In genomic region chr20:58745391-58745790, GRCh38 we compare ENCODE assay signal across 18 cellular contexts. TPM values are rescaled to one million over a fixed set of nuclear protein-coding genes. Genes with fewer than 3 reads are reported as not detected.
DNase-seq lines count a peak whose midpoint lies in the region; ATAC-seq and TF ChIP-seq lines count a peak whose summit lies in the region.
"Had no signal": no experiment of that assay in that cellular context is flagged by ENCODE, and none has a peak within 500 bp of the region (broad histone marks: within the 10 kb centered on the region; RNA-seq: fewer than 3 reads in every experiment).

No MANE protein-coding gene starts in this region.

- POLR2A ChIA-PET in IMR-90 (lab: Charles Lee; ENCODE audit: unreplicated experiment), result no interaction called here

- H3K36me3 Mint-ChIP-seq in activated naive CD8-positive, alpha-beta T cell treated with anti-CD3 and anti-CD28 coated beads for 36 hours, result no peaks in the 10 kb centered on the region
- no peaks in the 10 kb centered on the region for H3K36me3 Mint-ChIP-seq in activated naive CD8-positive, alpha-beta T cell treated with anti-CD3 and anti-CD28 coated beads, Interleukin-2, amount 50 U/mL, for 24 hours (ENCODE audit: low read depth)

- H3K56ac ChIP-seq in IMR-90 (ENCODE audit: extremely low read depth, insufficient read depth, low read length), result no peak overlapping the region

- H3K9me3 Mint-ChIP-seq in activated naive CD8-positive, alpha-beta T cell treated with anti-CD3 and anti-CD28 coated beads for 36 hours, result no peaks in the 10 kb centered on the region
- no peaks in the 10 kb centered on the region for H3K9me3 Mint-ChIP-seq in activated naive CD8-positive, alpha-beta T cell treated with anti-CD3 and anti-CD28 coated beads, Interleukin-2, amount 50 U/mL, for 24 hours
- H3K9me3 Mint-ChIP-seq: CD4-positive, alpha-beta T cell had no signal

- in situ Hi-C loops in IMR-90 (cut with MboI; ENCODE audit: low sequenced_read_pairs), result no loop called here

- no peak overlapping the region for H3K4ac ChIP-seq in IMR-90 (ENCODE audit: low read depth, low read length)

- no peak overlapping the region for H2AK5ac ChIP-seq in IMR-90 (ENCODE audit: low read depth, low read length)

- H3K27ac Mint-ChIP-seq in activated naive CD8-positive, alpha-beta T cell treated with anti-CD3 and anti-CD28 coated beads for 36 hours, result peak overlapping the region; percentile 39
- no peak overlapping the region for H3K27ac Mint-ChIP-seq in activated naive CD8-positive, alpha-beta T cell treated with anti-CD3 and anti-CD28 coated beads, Interleukin-2, amount 50 U/mL, for 24 hours
- H3K27ac Mint-ChIP-seq: CD4-positive, alpha-beta T cell; H9 had no signal

- H2BK5ac ChIP-seq in IMR-90 (ENCODE audit: low read depth, low read length, poor library complexity, severe bottlenecking), result no peak overlapping the region

- no peak for TF ChIP-seq CTCF in IMR-90 (conservative IDR thresholded peaks at IDR 0.05; ENCODE audit: low read depth, low read length)
- TF ChIP-seq CTCF in lower lobe of right lung (IDR thresholded peaks at IDR 0.05), result no peak

- no peak overlapping the region for H3K23ac ChIP-seq in IMR-90 (ENCODE audit: low read depth, low read length)

- no peaks in the 10 kb centered on the region; the same call in 1 of the 2 replicates for H3K9me1 ChIP-seq in IMR-90 (ENCODE audit: insufficient read depth, low read length)

- ATAC-seq in activated naive CD8-positive, alpha-beta T cell treated with anti-CD3 and anti-CD28 coated beads, Interleukin-2, amount 50 U/mL, for 24 hours, result no peak
- ATAC-seq in IMR-90 (ENCODE audit: low read depth) (no peak), left lobe of liver (no peak), lower lobe of right lung (no peak)
- ATAC-seq: GM12878 had no signal

- DNase-seq in activated naive CD8-positive, alpha-beta T cell treated with anti-CD3 and anti-CD28 coated beads for 36 hours, result no peak
- no peak for DNase-seq in activated naive CD8-positive, alpha-beta T cell treated with anti-CD3 and anti-CD28 coated beads, Interleukin-2, amount 50 U/mL, for 24 hours
- DNase-seq in IMR-90 (no peak), left lobe of liver (ENCODE audit: low spot score) (peak; percentile 32), lower lobe of right lung (no peak), Ammon's horn (ENCODE audit: low spot score) (no peak), NCI-H526 treated with DMSO at 0.1 percent for 48 hours (lab: John Stamatoyannopoulos, UW) (no peak)
- DNase-seq: ACHN, Calu3, DMS 273 treated with DMSO at 0.1 percent for 48 hours, DMS53, DND-41, EL, GOT3, H9 had no signal

- H3K14ac ChIP-seq in IMR-90 (replicated peaks; ENCODE audit: low read depth, low read length), result no peak overlapping the region

- no peak for TF ChIP-seq RAD21 in IMR-90 (IDR thresholded peaks at IDR 0.05; ENCODE audit: low read length)

- no peak overlapping the region for H3K4me3 Mint-ChIP-seq in activated naive CD8-positive, alpha-beta T cell treated with anti-CD3 and anti-CD28 coated beads for 36 hours
- H3K4me3 Mint-ChIP-seq in activated naive CD8-positive, alpha-beta T cell treated with anti-CD3 and anti-CD28 coated beads, Interleukin-2, amount 50 U/mL, for 24 hours, result no peak overlapping the region
- H3K4me3 Mint-ChIP-seq: CD4-positive, alpha-beta T cell; H9 had no signal

- no peak overlapping the region for H4K91ac ChIP-seq in IMR-90 (ENCODE audit: insufficient read depth, low read depth, low read length)

- no peak overlapping the region for H3K18ac ChIP-seq in IMR-90 (ENCODE audit: low read depth, low read length)

- H3K9me3 ChIP-seq in IMR-90 (ENCODE audit: control insufficient read depth, insufficient read depth, low read length) (no peaks in the 10 kb centered on the region), lower lobe of right lung (no peaks in the 10 kb centered on the region)

- TF ChIP-seq POLR2A in IMR-90 (IDR thresholded peaks at IDR 0.05; ENCODE audit: low read depth, low read length), result no peak

- H2BK20ac ChIP-seq in IMR-90 (ENCODE audit: low read depth, low read length), result no peak overlapping the region

- H3K27me3 ChIP-seq in IMR-90 (ENCODE audit: control insufficient read depth, insufficient read depth, low read length) (peaks cover 47% of the 10 kb centered on the region), lower lobe of right lung (ENCODE audit: low read depth) (peaks cover 10% of the 10 kb centered on the region)

- H4K20me1 ChIP-seq in IMR-90 (ENCODE audit: insufficient read depth, low read length), result no peaks in the 10 kb centered on the region

- intact Hi-C loops in IMR-90 (cut with micrococcal nuclease) (no loop called here), lower lobe of right lung (cut with DNase I) (no loop called here)

- H3K4me3 ChIP-seq in IMR-90 (ENCODE audit: insufficient read depth, low read depth, low read length) (no peak overlapping the region), lower lobe of right lung (no peak overlapping the region)
- H3K4me3 ChIP-seq: GM12878 had no signal

- no peak overlapping the region for H2AK9ac ChIP-seq in IMR-90 (replicated peaks; ENCODE audit: low read depth, low read length, poor library complexity)

- no peak overlapping the region for H3K4me2 ChIP-seq in IMR-90 (ENCODE audit: low read depth, low read length)

- H3K36me3 ChIP-seq in IMR-90 (ENCODE audit: control insufficient read depth, insufficient read depth, low read length) (no peaks in the 10 kb centered on the region), lower lobe of right lung (no peaks in the 10 kb centered on the region)

- dilution Hi-C loops in IMR-90 (cut with HindIII; ENCODE audit: low sequenced_read_pairs, unreplicated experiment), result no loop called here

- H3K79me1 ChIP-seq in IMR-90 (ENCODE audit: low read depth in 1 of 2, low read length in 2 of 2), result no peaks in the 10 kb centered on the region

- H3K27ac ChIP-seq in IMR-90 (ENCODE audit: insufficient read depth, low read length) (no peak overlapping the region), lower lobe of right lung (no peak overlapping the region)
- H3K27ac ChIP-seq: C4-2B had no signal

- H2BK15ac ChIP-seq in IMR-90 (ENCODE audit: low read depth, low read length), result no peak overlapping the region

- H3K4me1 ChIP-seq in IMR-90 (ENCODE audit: control insufficient read depth, insufficient read depth, low read length) (no peaks in the 10 kb centered on the region), lower lobe of right lung (no peaks in the 10 kb centered on the region)

- CTCF ChIA-PET in IMR-90 (lab: Yijun Ruan, JAX), result no interaction called here

- WGBS in IMR-90 (ENCODE audit: extremely low coverage in 2 of 2, insufficient read length in 1 of 2), 2 experiments, result no CpG with 5 or more reads among the region's 1 CpG

- H2AFZ ChIP-seq in IMR-90 (replicated peaks; ENCODE audit: low read length, poor library complexity), result peak overlapping the region; percentile 25

- H4K5ac ChIP-seq in IMR-90 (ENCODE audit: low read depth, low read length), result no peak overlapping the region

- no peak overlapping the region for H3K9ac ChIP-seq in IMR-90 (ENCODE audit: low read depth, low read length)

- no peak overlapping the region for H2BK120ac ChIP-seq in IMR-90 (ENCODE audit: low read depth, low read length)

- H3K4me1 Mint-ChIP-seq in activated naive CD8-positive, alpha-beta T cell treated with anti-CD3 and anti-CD28 coated beads for 36 hours, result no peaks in the 10 kb centered on the region
- no peaks in the 10 kb centered on the region for H3K4me1 Mint-ChIP-seq in activated naive CD8-positive, alpha-beta T cell treated with anti-CD3 and anti-CD28 coated beads, Interleukin-2, amount 50 U/mL, for 24 hours

- no TSS peak for BruUV-seq in IMR-90 (replicated peaks; lab: Mats Ljungman, UMichigan)

- H3K27me3 Mint-ChIP-seq in activated naive CD8-positive, alpha-beta T cell treated with anti-CD3 and anti-CD28 coated beads for 36 hours, result peaks cover 36% of the 10 kb centered on the region
- peaks cover 43% of the 10 kb centered on the region for H3K27me3 Mint-ChIP-seq in activated naive CD8-positive, alpha-beta T cell treated with anti-CD3 and anti-CD28 coated beads, Interleukin-2, amount 50 U/mL, for 24 hours

- H4K8ac ChIP-seq in IMR-90 (ENCODE audit: low read depth in 2 of 2, low read length in 2 of 2), result no peak overlapping the region

TF ChIP-seq in IMR-90, 13 proteins besides CTCF, POLR2A, EP300 and RAD21:
- TF ChIP-seq RCOR1 (IDR thresholded peaks at IDR 0.05; ENCODE audit: insufficient replicate concordance, low read length), result no peak
- no peak for TF ChIP-seq CEBPB (IDR thresholded peaks at IDR 0.05; ENCODE audit: low read depth, low read length)
- TF ChIP-seq BHLHE40 (IDR thresholded peaks at IDR 0.05; ENCODE audit: low read depth, low read length), result no peak
- no peak for TF ChIP-seq CHD1 (IDR thresholded peaks at IDR 0.05; ENCODE audit: low read depth, low read length)
- TF ChIP-seq MXI1 (IDR thresholded peaks at IDR 0.05; ENCODE audit: borderline replicate concordance, low read depth, low read length), result no peak
- no peak for TF ChIP-seq MAZ (IDR thresholded peaks at IDR 0.05; ENCODE audit: borderline replicate concordance, low read depth, low read length)
- no peak for TF ChIP-seq SMC3 (IDR thresholded peaks at IDR 0.05; ENCODE audit: low read depth, low read length)
- no peak for TF ChIP-seq NFE2L2 (IDR thresholded peaks at IDR 0.05; ENCODE audit: low read depth, low read length)
- TF ChIP-seq MAFK (IDR thresholded peaks at IDR 0.05; ENCODE audit: low read depth, low read length), result no peak

RNA-seq across cellular contexts. Expression of gene NPEPL1, which starts 52.8 kb away (rescaled TPM):
- 10 to 100 TPM; 13.7 to 15.2 TPM for total RNA-seq in activated naive CD8-positive, alpha-beta T cell treated with anti-CD3 and anti-CD28 coated beads for 36 hours
- total RNA-seq in IMR-90 (2012; rRNA removed), result 6.3 and 7.2 TPM in 2 replicates
- 10.4 and 10.7 TPM in 2 replicates for polyA plus RNA-seq in IMR-90 (2012; rRNA removed)
- 7.4 and 8.5 TPM in 2 replicates for polyA plus RNA-seq in IMR-90 (2012; cell fraction: cytosol; rRNA removed)
- 61.8 and 109 TPM in 2 replicates for polyA plus RNA-seq in IMR-90 (2012; cell fraction: nucleus; rRNA removed; ENCODE audit: low replicate concordance)
- total RNA-seq in left lobe of liver, result 12.8 TPM
- total RNA-seq in lower lobe of right lung, result 40.6 TPM
